In genomic region chr11:79406376-79406775, GRCh38 we compare ENCODE assay signal across 11 cellular contexts. TPM values are rescaled to one million over a fixed set of nuclear protein-coding genes. Genes with fewer than 3 reads are reported as not detected.
DNase-seq lines count a peak whose midpoint lies in the region; ATAC-seq lines count a peak whose summit lies in the region.
"Had no signal": no experiment of that assay in that cellular context is flagged by ENCODE, and none has a peak within 500 bp of the region (broad histone marks: within the 10 kb centered on the region; RNA-seq: fewer than 3 reads in every experiment).

No MANE protein-coding gene starts in this region.

- ATAC-seq in GM19397 (IDR thresholded peaks at IDR 0.05; ENCODE audit: unreplicated experiment): peak; percentile 81
- peak; percentile 78 for ATAC-seq in HG02970 (IDR thresholded peaks at IDR 0.05; ENCODE audit: low FRiP score, unreplicated experiment)

- POLR2A ChIA-PET in activated CD4-positive, alpha-beta memory T cell treated with anti-CD3 and anti-CD28 coated beads for 36 hours (lab: Charles Lee): no interaction called here

- intact Hi-C loops in activated CD4-positive, alpha-beta memory T cell treated with anti-CD3 and anti-CD28 coated beads for 36 hours (cut with micrococcal nuclease): no loop called here

- no peak overlapping the region for H3K27ac Mint-ChIP-seq in activated CD4-positive, alpha-beta memory T cell treated with anti-CD3 and anti-CD28 coated beads for 36 hours

- no peaks in the 10 kb centered on the region for H3K36me3 Mint-ChIP-seq in activated CD4-positive, alpha-beta memory T cell treated with anti-CD3 and anti-CD28 coated beads for 36 hours

- H3K9me3 Mint-ChIP-seq in activated CD4-positive, alpha-beta memory T cell treated with anti-CD3 and anti-CD28 coated beads for 36 hours: no peaks in the 10 kb centered on the region

- in situ Hi-C loops in G401 (cut with HindIII; ENCODE audit: low sequenced_read_pairs): no loop called here

- DNase-seq in CD1c-positive myeloid dendritic cell (ENCODE audit: extremely low spot score) (peak; percentile 39), MV-4-11 (lab: John Stamatoyannopoulos, UW) (peak; percentile 44), DMS 273 (lab: John Stamatoyannopoulos, UW; ENCODE audit: unreplicated experiment) (no peak), G401 (ENCODE audit: low spot score) (no peak)
- DNase-seq in stimulated activated CD4-positive, alpha-beta T cell treated with anti-CD3 and anti-CD28 coated beads, Interleukin-12 subunit alpha, Interleukin-12 subunit beta, amount 100 ng/mL, for 4 hours: no peak
- DNase-seq in activated CD4-positive, alpha-beta memory T cell treated with anti-CD3 and anti-CD28 coated beads for 36 hours: no peak
- DNase-seq: ACHN; activated CD8-positive, alpha-beta memory T cell treated with anti-CD3 and anti-CD28 coated beads for 24 hours; upper lobe of left lung had no signal

- H3K4me1 Mint-ChIP-seq in activated CD4-positive, alpha-beta memory T cell treated with anti-CD3 and anti-CD28 coated beads for 36 hours (ENCODE audit: low read depth): no peaks in the 10 kb centered on the region

- H3K27me3 Mint-ChIP-seq in activated CD4-positive, alpha-beta memory T cell treated with anti-CD3 and anti-CD28 coated beads for 36 hours: peaks cover 3% of the 10 kb centered on the region

- no peak overlapping the region for H3K4me3 Mint-ChIP-seq in activated CD4-positive, alpha-beta memory T cell treated with anti-CD3 and anti-CD28 coated beads for 36 hours

- CTCF ChIA-PET in activated CD4-positive, alpha-beta memory T cell treated with anti-CD3 and anti-CD28 coated beads for 36 hours (lab: Charles Lee): no interaction called here

RNA-seq across cellular contexts. Expression of gene TENM4, which starts 34.5 kb away (rescaled TPM):
- 18.6 and 18.7 TPM in 2 replicates for total RNA-seq in G401 (2014; rRNA removed; shearing (Covaris generic))
- not detected for total RNA-seq in activated CD4-positive, alpha-beta memory T cell treated with anti-CD3 and anti-CD28 coated beads for 36 hours

Comparison
In these comparisons a context has a peak if more than half of its experiments do, and no peak if none do; other contexts are left out.
1. DNase-seq: peak in CD1c-positive myeloid dendritic cell (single experiment) and MV-4-11 (single experiment); none in stimulated activated CD4-positive, alpha-beta T cell treated with anti-CD3 and anti-CD28 coated beads, Interleukin-12 subunit alpha, Interleukin-12 subunit beta, amount 100 ng/mL, for 4 hours (single experiment), DMS 273 (single experiment), G401 (single experiment) and activated CD4-positive, alpha-beta memory T cell treated with anti-CD3 and anti-CD28 coated beads for 36 hours (single experiment).
2. RNA of gene TENM4, which starts 34.5 kb away (total RNA-seq): 18.6 to 18.7 TPM in G401; not detected in activated CD4-positive, alpha-beta memory T cell treated with anti-CD3 and anti-CD28 coated beads for 36 hours; every median in the first group is over 10 times any median in the second.